9 cellular contexts compared by ENCODE assay signal in genomic region chr17:31008374-31009035, GRCh38. TPM values are rescaled to one million over a fixed set of nuclear protein-coding genes. Genes with fewer than 3 reads are reported as not detected.
DNase-seq lines count a peak whose midpoint lies in the region; ATAC-seq, FAIRE-seq and TF ChIP-seq lines count a peak whose summit lies in the region.
"Had no signal": no experiment of that assay in that cellular context is flagged by ENCODE, and none has a peak within 500 bp of the region (broad histone marks: within the 10 kb centered on the region; RNA-seq: fewer than 3 reads in every experiment).

No MANE protein-coding gene starts in this region.

- peaks cover 3% of the 10 kb centered on the region for H4K20me1 ChIP-seq in astrocyte (ENCODE audit: insufficient read depth, low read length)

- H2AFZ ChIP-seq in astrocyte (ENCODE audit: low read depth, low read length): peak overlapping the region; percentile 88

- H3K4me3 ChIP-seq in astrocyte (ENCODE audit: insufficient read depth, low read depth, low read length) (peak overlapping the region; percentile 66), prostate gland (peak overlapping the region; percentile 59 to 61)
- H3K4me3 ChIP-seq: SJSA1 had no signal

- peaks cover 22% of the 10 kb centered on the region for H3K27me3 Mint-ChIP-seq in T-helper 1 cell treated with Interleukin-12 subunit alpha and Interleukin-12 subunit beta and Interleukin-4 antibody, amounts not matched to agents 30 μg/mL and 1 μg/mL, for 36 hours (ENCODE audit: low read depth)
- no peaks in the 10 kb centered on the region for H3K27me3 Mint-ChIP-seq in astrocyte (ENCODE audit: low read depth, unreplicated experiment)

- no peaks in the 10 kb centered on the region for H3K36me3 ChIP-seq in astrocyte (ENCODE audit: insufficient read depth, low read length)
- no peaks in the 10 kb centered on the region for H3K36me3 ChIP-seq in prostate gland
- H3K36me3 ChIP-seq: SJSA1 had no signal

- TF ChIP-seq POLR2A in prostate gland (IDR thresholded peaks at IDR 0.05): peak; percentile 30

- H3K9me3 ChIP-seq in astrocyte (ENCODE audit: insufficient read depth, low read depth, low read length) (no peaks in the 10 kb centered on the region), prostate gland (no peaks in the 10 kb centered on the region)
- H3K9me3 ChIP-seq: SJSA1 had no signal

- FAIRE-seq in astrocyte (lab: Jason Lieb, UNC): no peak

- DNase-seq in GM03348 (ENCODE audit: low spot score) (peak; percentile 76), astrocyte (ENCODE audit: low read depth) (peak; percentile 55), hepatic stellate cell (ENCODE audit: low spot score) (peak; percentile 57), prostate gland (ENCODE audit: low spot score) (peak; percentile 71), ureter (ENCODE audit: low spot score) (peak; percentile 49)

- peaks cover 3% of the 10 kb centered on the region for H3K79me2 ChIP-seq in astrocyte (ENCODE audit: insufficient read depth, low read length)

- H3K9me3 Mint-ChIP-seq in T-helper 1 cell treated with Interleukin-12 subunit alpha and Interleukin-12 subunit beta and Interleukin-4 antibody, amounts not matched to agents 30 μg/mL and 1 μg/mL, for 36 hours: no peaks in the 10 kb centered on the region
- no peaks in the 10 kb centered on the region for H3K9me3 Mint-ChIP-seq in astrocyte (ENCODE audit: unreplicated experiment)

- H3K27ac Mint-ChIP-seq in T-helper 1 cell treated with Interleukin-12 subunit alpha and Interleukin-12 subunit beta and Interleukin-4 antibody, amounts not matched to agents 30 μg/mL and 1 μg/mL, for 36 hours: peak overlapping the region; percentile 65
- peak overlapping the region; percentile 88 for H3K27ac Mint-ChIP-seq in astrocyte (ENCODE audit: unreplicated experiment)

- intact Hi-C loops in prostate gland (cut with DNase I): no loop called here

- no peaks in the 10 kb centered on the region for H3K27me3 ChIP-seq in astrocyte (ENCODE audit: insufficient read depth, low read length)
- no peaks in the 10 kb centered on the region for H3K27me3 ChIP-seq in prostate gland (replicated peaks; ENCODE audit: insufficient read depth)
- H3K27me3 ChIP-seq: SJSA1 had no signal

- peaks cover 8% of the 10 kb centered on the region for H3K4me1 ChIP-seq in astrocyte (ENCODE audit: insufficient read depth, low read length)
- H3K4me1 ChIP-seq in prostate gland (replicated peaks): peaks cover 3% of the 10 kb centered on the region

- H3K9ac ChIP-seq in astrocyte (ENCODE audit: low read length): peak overlapping the region; percentile 83

- peak overlapping the region; percentile 81 for H3K4me3 Mint-ChIP-seq in T-helper 1 cell treated with Interleukin-12 subunit alpha and Interleukin-12 subunit beta and Interleukin-4 antibody, amounts not matched to agents 30 μg/mL and 1 μg/mL, for 36 hours
- peak overlapping the region; percentile 96 for H3K4me3 Mint-ChIP-seq in astrocyte (ENCODE audit: unreplicated experiment)

- H3K36me3 Mint-ChIP-seq in T-helper 1 cell treated with Interleukin-12 subunit alpha and Interleukin-12 subunit beta and Interleukin-4 antibody, amounts not matched to agents 30 μg/mL and 1 μg/mL, for 36 hours (ENCODE audit: low read depth): peaks cover 4% of the 10 kb centered on the region
- peaks cover 4% of the 10 kb centered on the region for H3K36me3 Mint-ChIP-seq in astrocyte (ENCODE audit: low read depth, unreplicated experiment)

- TF ChIP-seq CTCF in astrocyte (IDR thresholded peaks at IDR 0.05; ENCODE audit: insufficient read depth, low read depth, low read length): no peak
- TF ChIP-seq CTCF in prostate gland (IDR thresholded peaks at IDR 0.05): peak in 1 of 4 experiments; percentile 4

- 0% methylated on average over 65 of the region's 65 CpGs for WGBS in prostate gland

- peak overlapping the region; percentile 96 for H3K4me2 ChIP-seq in astrocyte (ENCODE audit: low read length)

- H3K4me1 Mint-ChIP-seq in T-helper 1 cell treated with Interleukin-12 subunit alpha and Interleukin-12 subunit beta and Interleukin-4 antibody, amounts not matched to agents 30 μg/mL and 1 μg/mL, for 36 hours (ENCODE audit: low read depth): peaks cover 21% of the 10 kb centered on the region
- peaks cover 10% of the 10 kb centered on the region for H3K4me1 Mint-ChIP-seq in astrocyte (ENCODE audit: low read depth, unreplicated experiment)

- H3K27ac ChIP-seq in astrocyte (ENCODE audit: low read depth, low read length): peak overlapping the region; percentile 47
- H3K27ac ChIP-seq in prostate gland: peak overlapping the region; percentile 87 to 90
- H3K27ac ChIP-seq: SJSA1 had no signal

- ATAC-seq in HG03135 (IDR thresholded peaks at IDR 0.05; ENCODE audit: unreplicated experiment) (peak; percentile 69), GM18517 (IDR thresholded peaks at IDR 0.05; ENCODE audit: unreplicated experiment) (no peak)

RNA-seq across cellular contexts. Expression of gene RNF135, which starts 37.7 kb away (rescaled TPM):
- total RNA-seq in astrocyte: 5.6 and 7.5 TPM in 2 replicates
- 10 to 100 TPM; 32.1 to 39.3 TPM for total RNA-seq in prostate gland
- 22.3 TPM for total RNA-seq in ureter
